Comparison of ENCODE assay signal across 8 cellular contexts in genomic region chr22:50621948-50622722, GRCh38. TPM values are rescaled to one million over a fixed set of nuclear protein-coding genes. Genes with fewer than 3 reads are reported as not detected.
A peak's percentile ranks its signal among the peaks of the same experiment; 100 is the strongest.
DNase-seq lines count a peak whose midpoint lies in the region; ATAC-seq and TF ChIP-seq lines count a peak whose summit lies in the region.

No MANE protein-coding gene starts in this region.

- H3K4me1 ChIP-seq in BE2C (0 out of 2 replicates have a peak, but pooled peaks cover 2% of the 10 kb centered on the region), GM23248 (ENCODE audit: insufficient read depth) (peaks cover 8% of the 10 kb centered on the region), thoracic aorta (ENCODE audit: control insufficient read depth in 1 of 2, low read depth in 2 of 2) (peaks cover 6 to 25% of the 10 kb centered on the region in 2 donors), mesendoderm (ENCODE audit: control insufficient read depth, low read depth, low read length) (no peaks in the 10 kb centered on the region)

- in situ Hi-C loops in GM23248 (cut with MboI): no loop called here

- no peak for ATAC-seq in thoracic aorta (ENCODE audit: insufficient number of reproducible peaks, low FRiP score, low read depth)
- no peak for ATAC-seq in GM18870 (IDR thresholded peaks at IDR 0.05; ENCODE audit: unreplicated experiment)

- H3K18ac ChIP-seq in mesendoderm (ENCODE audit: low read length): no peak overlapping the region

- intact Hi-C loops in activated CD4-positive, alpha-beta T cell treated with anti-CD3 and anti-CD28 coated beads, Interleukin-2, amount 10 ng/mL, durations not matched to agents 24 days and 14 days (cut with micrococcal nuclease): loop anchor here (1.0 to 2.0 kb wide), 5 partner anchors 83 to 377 kb away; partner anchors contain the start of genes PPP6R2, SCO2 and TUBGCP6
- intact Hi-C loops in head of caudate nucleus (cut with DNase I): no loop called here

- no peak overlapping the region for H4K8ac ChIP-seq in mesendoderm (ENCODE audit: low read depth, low read length)

- peaks cover 9% of the 10 kb centered on the region for H3K36me3 Mint-ChIP-seq in activated CD4-positive, alpha-beta T cell treated with anti-CD3 and anti-CD28 coated beads, Interleukin-2, amount 10 ng/mL, durations not matched to agents 24 days and 14 days (ENCODE audit: low read depth)
- no peaks in the 10 kb centered on the region for H3K36me3 Mint-ChIP-seq in glutamatergic neuron (ENCODE audit: unreplicated experiment)

- peak overlapping the region; percentile 99 for H3K27ac Mint-ChIP-seq in activated CD4-positive, alpha-beta T cell treated with anti-CD3 and anti-CD28 coated beads, Interleukin-2, amount 10 ng/mL, durations not matched to agents 24 days and 14 days
- no peak overlapping the region for H3K27ac Mint-ChIP-seq in glutamatergic neuron (ENCODE audit: unreplicated experiment)

- no peaks in the 10 kb centered on the region for H4K20me1 ChIP-seq in GM23248 (ENCODE audit: insufficient read depth)

- 5 to 7% methylated on average over 18 of the region's 18 CpGs for WGBS in GM23248 (ENCODE audit: low coverage in 1 of 2, low lambda C conversion rate in 2 of 2, missing lambda C conversion rate in 2 of 2), 2 experiments
- WGBS in mesendoderm (ENCODE audit: extremely low coverage, insufficient coverage, low lambda C conversion rate): no CpG with 5 or more reads among the region's 18 CpGs

- H2BK5ac ChIP-seq in mesendoderm (ENCODE audit: low read length): no peak overlapping the region

- H2BK120ac ChIP-seq in mesendoderm (ENCODE audit: low read depth, low read length): no peak overlapping the region

- DNase-seq in BE2C: no peak
- no peak for DNase-seq in GM23248
- peak; percentile 80 for DNase-seq in activated CD4-positive, alpha-beta T cell treated with anti-CD3 and anti-CD28 coated beads, Interleukin-2, amount 10 ng/mL, durations not matched to agents 24 days and 14 days
- no peak for DNase-seq in glutamatergic neuron
- DNase-seq in thoracic aorta (ENCODE audit: low spot score): no peak
- no peak for DNase-seq in head of caudate nucleus
- no peak for DNase-seq in mesendoderm

- no peak overlapping the region for H3K23ac ChIP-seq in mesendoderm (ENCODE audit: low read length)

- H3K27me3 Mint-ChIP-seq in activated CD4-positive, alpha-beta T cell treated with anti-CD3 and anti-CD28 coated beads, Interleukin-2, amount 10 ng/mL, durations not matched to agents 24 days and 14 days: no peaks in the 10 kb centered on the region
- peaks cover 11% of the 10 kb centered on the region for H3K27me3 Mint-ChIP-seq in glutamatergic neuron (ENCODE audit: unreplicated experiment)

- no peaks in the 10 kb centered on the region for H3K79me1 ChIP-seq in mesendoderm (ENCODE audit: low read length)

- H3K9me3 Mint-ChIP-seq in activated CD4-positive, alpha-beta T cell treated with anti-CD3 and anti-CD28 coated beads, Interleukin-2, amount 10 ng/mL, durations not matched to agents 24 days and 14 days: no peaks in the 10 kb centered on the region
- H3K9me3 Mint-ChIP-seq in glutamatergic neuron (ENCODE audit: unreplicated experiment): peaks cover 3% of the 10 kb centered on the region

- H3K36me3 ChIP-seq in BE2C (no peaks in the 10 kb centered on the region), GM23248 (ENCODE audit: low read depth) (no peaks in the 10 kb centered on the region), thoracic aorta (no peaks in the 10 kb centered on the region), mesendoderm (ENCODE audit: control insufficient read depth, insufficient read depth, low read length) (no peaks in the 10 kb centered on the region)

- H4K5ac ChIP-seq in mesendoderm (ENCODE audit: low read length): no peak overlapping the region

- H3K4me2 ChIP-seq in GM23248 (ENCODE audit: unreplicated experiment) (peak overlapping the region; percentile 47), mesendoderm (ENCODE audit: low read length) (no peak overlapping the region)

- H2AFZ ChIP-seq in GM23248: no peak overlapping the region

- H3K9ac ChIP-seq in GM23248 (no peak overlapping the region), mesendoderm (ENCODE audit: low read length) (no peak overlapping the region)

- H3K27me3 ChIP-seq in BE2C (peaks cover 30% of the 10 kb centered on the region), GM23248 (replicated peaks; ENCODE audit: insufficient read depth) (no peaks in the 10 kb centered on the region), thoracic aorta (replicated peaks; ENCODE audit: insufficient read depth) (no peaks in the 10 kb centered on the region), mesendoderm (ENCODE audit: insufficient read depth, low read length, poor library complexity) (no peaks in the 10 kb centered on the region)

- no peak overlapping the region for H2AK5ac ChIP-seq in mesendoderm (ENCODE audit: low read length)

- H3K4me1 Mint-ChIP-seq in activated CD4-positive, alpha-beta T cell treated with anti-CD3 and anti-CD28 coated beads, Interleukin-2, amount 10 ng/mL, durations not matched to agents 24 days and 14 days: peaks cover 39% of the 10 kb centered on the region
- H3K4me1 Mint-ChIP-seq in glutamatergic neuron (ENCODE audit: low read depth, unreplicated experiment): no peaks in the 10 kb centered on the region

- H3K79me2 ChIP-seq in GM23248 (ENCODE audit: insufficient read depth) (no peaks in the 10 kb centered on the region), mesendoderm (ENCODE audit: control insufficient read depth, insufficient read depth, low read length) (no peaks in the 10 kb centered on the region)

- H3K4me3 ChIP-seq in BE2C (ENCODE audit: low read depth, low read length) (no peak overlapping the region), GM23248 (peak overlapping the region; percentile 49), thoracic aorta (peak overlapping the region; percentile 54), mesendoderm (ENCODE audit: low read length) (no peak overlapping the region)

- peak overlapping the region; percentile 85 for H3K4me3 Mint-ChIP-seq in activated CD4-positive, alpha-beta T cell treated with anti-CD3 and anti-CD28 coated beads, Interleukin-2, amount 10 ng/mL, durations not matched to agents 24 days and 14 days
- H3K4me3 Mint-ChIP-seq in glutamatergic neuron (ENCODE audit: unreplicated experiment): peak overlapping the region; percentile 40

- H3K27ac ChIP-seq in GM23248: no peak overlapping the region
- no peak overlapping the region for H3K27ac ChIP-seq in thoracic aorta
- H3K27ac ChIP-seq in mesendoderm (ENCODE audit: low read depth, low read length): no peak overlapping the region

- peak; percentile 27; the same call in 1 of the 2 replicates for TF ChIP-seq CTCF in BE2C (IDR thresholded peaks at IDR 0.05; ENCODE audit: low read depth, low read length)
- TF ChIP-seq CTCF in glutamatergic neuron (IDR thresholded peaks at IDR 0.05; ENCODE audit: partially characterized antibody, unreplicated experiment): no peak
- TF ChIP-seq CTCF in thoracic aorta (IDR thresholded peaks at IDR 0.05): no peak

- H2BK15ac ChIP-seq in mesendoderm (replicated peaks; ENCODE audit: low read depth): no peak overlapping the region

- H3K4ac ChIP-seq in mesendoderm (ENCODE audit: low read depth, low read length): no peak overlapping the region

- H3K56ac ChIP-seq in mesendoderm (ENCODE audit: low read length): no peak overlapping the region

- H3F3A ChIP-seq in GM23248 (ENCODE audit: insufficient read depth): peaks cover 7% of the 10 kb centered on the region; the same call in 1 of the 2 replicates

- H3K9me2 ChIP-seq in GM23248 (ENCODE audit: insufficient read depth): no peaks in the 10 kb centered on the region

- no peaks in the 10 kb centered on the region for H3K9me3 ChIP-seq in BE2C
- H3K9me3 ChIP-seq in GM23248 (ENCODE audit: low read depth): no peaks in the 10 kb centered on the region
- no peaks in the 10 kb centered on the region for H3K9me3 ChIP-seq in thoracic aorta

RNA-seq across cellular contexts. Expression of gene ARSA, which starts 5.8 kb away (rescaled TPM):
- 16.3 TPM for polyA plus RNA-seq in BE2C (2012; ENCODE audit: insufficient read depth, insufficient read length, low read depth)
- total RNA-seq in GM23248 (2014; rRNA removed; shearing (Covaris generic)): 59.6 and 59.7 TPM in 2 replicates
- 31.7 and 32.9 TPM in 2 replicates for polyA plus RNA-seq in GM23248 (2016; fragmentation: Nextera tagmentation; extraction: Ambion mirVana)
- total RNA-seq in activated CD4-positive, alpha-beta T cell treated with anti-CD3 and anti-CD28 coated beads, Interleukin-2, amount 10 ng/mL, durations not matched to agents 24 days and 14 days: 20.6 and 22.1 TPM in 2 replicates
- total RNA-seq in glutamatergic neuron (ENCODE audit: unreplicated experiment) (65.7 TPM), thoracic aorta (10 to 100 TPM; 38.4 to 75.4 TPM)
- 3.3 TPM for polyA plus RNA-seq in mesendoderm (2013, experiment 1 of 2)
- 3.1 TPM for polyA plus RNA-seq in mesendoderm (2013, experiment 2 of 2)

RNA-seq across cellular contexts. Expression of gene MAPK8IP2, which starts 21.5 kb away (rescaled TPM):
- polyA plus RNA-seq in BE2C (2012; ENCODE audit: insufficient read depth, insufficient read length, low read depth): 108 TPM
- total RNA-seq in GM23248 (2014; rRNA removed; shearing (Covaris generic)): 0.38 TPM in 1 of 2 replicates, not detected in the other
- 0.06 and 0.09 TPM in 2 replicates for polyA plus RNA-seq in GM23248 (2016; fragmentation: Nextera tagmentation; extraction: Ambion mirVana)
- 0.19 TPM in 2 replicates for total RNA-seq in activated CD4-positive, alpha-beta T cell treated with anti-CD3 and anti-CD28 coated beads, Interleukin-2, amount 10 ng/mL, durations not matched to agents 24 days and 14 days
- total RNA-seq in glutamatergic neuron (ENCODE audit: unreplicated experiment): 143 TPM
- total RNA-seq in thoracic aorta: under 1 TPM; 0.41 to 0.92 TPM
- polyA plus RNA-seq in mesendoderm (2013, experiment 1 of 2): 0.65 TPM
- polyA plus RNA-seq in mesendoderm (2013, experiment 2 of 2): 0.83 TPM

RNA-seq across cellular contexts. Expression of gene CHKB, which starts 39.5 kb away (rescaled TPM):
- polyA plus RNA-seq in BE2C (2012; ENCODE audit: insufficient read depth, insufficient read length, low read depth): 107 TPM
- total RNA-seq in GM23248 (2014; rRNA removed; shearing (Covaris generic)): 38.7 and 41.3 TPM in 2 replicates
- 30.7 and 41.7 TPM in 2 replicates for polyA plus RNA-seq in GM23248 (2016; fragmentation: Nextera tagmentation; extraction: Ambion mirVana)
- total RNA-seq in activated CD4-positive, alpha-beta T cell treated with anti-CD3 and anti-CD28 coated beads, Interleukin-2, amount 10 ng/mL, durations not matched to agents 24 days and 14 days: 83.2 and 84.7 TPM in 2 replicates
- total RNA-seq in glutamatergic neuron (ENCODE audit: unreplicated experiment): 147 TPM
- total RNA-seq in thoracic aorta: 10 to 100 TPM; 52.6 to 78.7 TPM
- 28.8 TPM for polyA plus RNA-seq in mesendoderm (2013, experiment 1 of 2)
- polyA plus RNA-seq in mesendoderm (2013, experiment 2 of 2): 29.1 TPM

RNA-seq across cellular contexts. Expression of gene CPT1B, which starts 43.9 kb away (rescaled TPM):
- polyA plus RNA-seq in BE2C (2012; ENCODE audit: insufficient read depth, insufficient read length, low read depth): 37.0 TPM
- 1.6 and 2.9 TPM in 2 replicates for total RNA-seq in GM23248 (2014; rRNA removed; shearing (Covaris generic))
- polyA plus RNA-seq in GM23248 (2016; fragmentation: Nextera tagmentation; extraction: Ambion mirVana): 1.0 and 1.3 TPM in 2 replicates
- 63.1 and 71.5 TPM in 2 replicates for total RNA-seq in activated CD4-positive, alpha-beta T cell treated with anti-CD3 and anti-CD28 coated beads, Interleukin-2, amount 10 ng/mL, durations not matched to agents 24 days and 14 days
- 118 TPM for total RNA-seq in glutamatergic neuron (ENCODE audit: unreplicated experiment)
- total RNA-seq in thoracic aorta: 10 to 100 TPM; 14.6 to 21.4 TPM
- 11.7 TPM for polyA plus RNA-seq in mesendoderm (2013, experiment 1 of 2)
- 11.4 TPM for polyA plus RNA-seq in mesendoderm (2013, experiment 2 of 2)

RNA-seq across cellular contexts. Expression of gene SHANK3, which starts 50.5 kb away (rescaled TPM):
- polyA plus RNA-seq in BE2C (2012; ENCODE audit: insufficient read depth, insufficient read length, low read depth): 3.3 TPM
- total RNA-seq in GM23248 (2014; rRNA removed; shearing (Covaris generic)): 0.51 and 0.97 TPM in 2 replicates
- polyA plus RNA-seq in GM23248 (2016; fragmentation: Nextera tagmentation; extraction: Ambion mirVana): 0.08 and 0.10 TPM in 2 replicates
- 0.17 and 0.21 TPM in 2 replicates for total RNA-seq in activated CD4-positive, alpha-beta T cell treated with anti-CD3 and anti-CD28 coated beads, Interleukin-2, amount 10 ng/mL, durations not matched to agents 24 days and 14 days
- total RNA-seq in glutamatergic neuron (ENCODE audit: unreplicated experiment) (20.4 TPM), thoracic aorta (10 to 100 TPM; 10.7 to 14.3 TPM)
- polyA plus RNA-seq in mesendoderm (2013, experiment 1 of 2): 1.2 TPM
- 1.1 TPM for polyA plus RNA-seq in mesendoderm (2013, experiment 2 of 2)

Comparison
In these comparisons a context has a peak if more than half of its experiments do, and no peak if none do; other contexts are left out.
1. H3K4me3 ChIP-seq: peak in GM23248 (single experiment) and thoracic aorta (single experiment); none in BE2C (single experiment) and mesendoderm (single experiment).
2. RNA of gene MAPK8IP2, which starts 21.5 kb away (total RNA-seq): 143 TPM in glutamatergic neuron (single experiment); 0.41 to 0.92 TPM in thoracic aorta, 0.19 TPM in activated CD4-positive, alpha-beta T cell treated with anti-CD3 and anti-CD28 coated beads, Interleukin-2, amount 10 ng/mL, durations not matched to agents 24 days and 14 days and 0.38 TPM in GM23248; every median in the first group is over 10 times any median in the second.